Comparison of ENCODE assay signal across 9 cellular contexts in the genomic region with DNA sequence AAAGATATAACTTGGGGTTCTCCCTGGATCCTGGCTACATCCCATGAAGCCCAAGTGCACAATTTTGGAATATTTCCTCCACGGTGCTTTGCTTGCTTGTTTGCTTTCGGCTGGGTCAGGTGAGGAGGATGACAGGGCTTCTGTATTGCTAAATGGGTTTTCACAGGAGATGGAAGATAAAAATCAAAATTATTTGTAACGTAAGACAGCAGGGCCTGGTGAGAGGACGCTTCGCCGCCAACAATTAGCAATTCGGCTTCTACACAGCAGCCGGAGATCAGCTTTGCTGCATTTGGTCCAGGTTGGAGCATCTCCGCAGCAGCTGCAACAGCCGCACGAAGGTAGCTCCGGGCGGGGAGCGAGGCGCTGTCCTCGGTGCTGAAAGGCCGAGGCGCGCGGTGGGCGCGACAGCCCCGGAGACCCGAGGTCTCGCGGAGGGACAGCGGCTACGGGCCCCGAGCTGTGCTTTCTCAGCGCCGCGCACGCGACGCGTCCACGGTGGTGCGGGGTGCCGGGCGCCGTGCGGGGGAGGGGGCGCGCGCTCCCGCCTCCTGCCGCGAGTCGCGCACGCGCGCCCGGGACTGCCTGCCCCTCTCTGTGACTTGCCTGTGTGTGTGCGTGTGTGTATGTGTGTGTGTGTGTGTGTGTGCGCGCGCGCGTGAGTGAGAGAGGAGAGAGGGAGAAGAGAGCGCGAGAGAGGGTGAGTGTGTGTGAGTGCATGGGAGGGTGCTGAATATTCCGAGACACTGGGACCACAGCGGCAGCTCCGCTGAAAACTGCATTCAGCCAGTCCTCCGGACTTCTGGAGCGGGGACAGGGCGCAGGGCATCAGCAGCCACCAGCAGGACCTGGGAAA. TPM values are rescaled to one million over a fixed set of nuclear protein-coding genes. Genes with fewer than 3 reads are reported as not detected.
DNase-seq lines count a peak whose midpoint lies in the region; ATAC-seq lines count a peak whose summit lies in the region.
"Had no signal": no experiment of that assay in that cellular context is flagged by ENCODE, and none has a peak within 500 bp of the region (broad histone marks: within the 10 kb centered on the region; RNA-seq: fewer than 3 reads in every experiment).

A gene (plus strand): TSS at position 703 of the 856 bp plus-strand sequence. CDS start 315 bp downstream, outside the sequence.

- no peaks in the 10 kb centered on the region for H3K9me3 ChIP-seq in right cardiac atrium (ENCODE audit: control insufficient read depth, low read length)

- peak within 1 kb of the TSS; percentile 38 for H3K4me3 ChIP-seq in right cardiac atrium (ENCODE audit: low read length)

- intact Hi-C loops in right cardiac atrium (cut with DNase I), result no loop called here

- DNase-seq in activated CD4-positive, alpha-beta T cell treated with anti-CD3 and anti-CD28 coated beads for 48 hours, result peak; percentile 31
- no peak for DNase-seq in activated CD4-positive, alpha-beta T cell treated with anti-CD3 and anti-CD28 coated beads for 1 hour
- DNase-seq in NCI-H1694 (lab: John Stamatoyannopoulos, UW) (peak; percentile 33), amygdala (lab: John Stamatoyannopoulos, UW) (peak; percentile 13 to 94 (median 79)), right cardiac atrium (peak; percentile 40 to 84 (median 79)), renal cortical epithelial cell (ENCODE audit: low read depth) (peak; percentile 13), GF-D8 (lab: John Stamatoyannopoulos, UW) (no peak)

- no peak within 1 kb of the TSS for H3K27ac ChIP-seq in right cardiac atrium (ENCODE audit: low read length)

- 4% methylated on average over 68 of the region's 68 CpGs for WGBS in right cardiac atrium

- peaks cover 2% of the 10 kb centered on the region for H3K4me1 ChIP-seq in right cardiac atrium (ENCODE audit: control insufficient read depth, insufficient read depth, low read length)

- no peaks in the 10 kb centered on the region for H3K27me3 ChIP-seq in right cardiac atrium (ENCODE audit: control insufficient read depth, insufficient read depth)

- ATAC-seq in right cardiac atrium (peak; percentile 81 to 83), GM19455 (IDR thresholded peaks at IDR 0.05; ENCODE audit: unreplicated experiment) (no peak)

RNA-seq across cellular contexts. Expression of the gene that starts here (rescaled TPM):
- total RNA-seq in right cardiac atrium, result not detected
- polyA plus RNA-seq in right cardiac atrium, result 0.09 TPM
- total RNA-seq in renal cortical epithelial cell, result 0.05 TPM in 1 of 2 replicates, not detected in the other
- total RNA-seq: CD4-positive, CD25-positive, alpha-beta regulatory T cell had no signal
- polyA plus RNA-seq: CD4-positive, CD25-positive, alpha-beta regulatory T cell had no signal

Comparison
In these comparisons a context has a peak if more than half of its experiments do, and no peak if none do; other contexts are left out.
1. DNase-seq: peak in activated CD4-positive, alpha-beta T cell treated with anti-CD3 and anti-CD28 coated beads for 48 hours (single experiment), NCI-H1694 (single experiment) and amygdala (56 of 56); none in activated CD4-positive, alpha-beta T cell treated with anti-CD3 and anti-CD28 coated beads for 1 hour (single experiment) and GF-D8 (single experiment).
2. Peak in DNase-seq, ATAC-seq and H3K4me3 ChIP-seq in right cardiac atrium; RNA of the gene not detected or under 1 TPM.
3. Peak in DNase-seq in renal cortical epithelial cell; RNA of the gene not detected or under 1 TPM.